Comparison of ENCODE assay signal across 18 cellular contexts in genomic region chr12:57657744-57658143, GRCh38. TPM values are rescaled to one million over a fixed set of nuclear protein-coding genes. Genes with fewer than 3 reads are reported as not detected.
A peak's percentile ranks its signal among the peaks of the same experiment; 100 is the strongest.
DNase-seq lines count a peak whose midpoint lies in the region; ATAC-seq and TF ChIP-seq lines count a peak whose summit lies in the region.
"Had no signal": no experiment of that assay in that cellular context is flagged by ENCODE, and none has a peak within 500 bp of the region (broad histone marks: within the 10 kb centered on the region; RNA-seq: fewer than 3 reads in every experiment).

No MANE protein-coding gene starts in this region.

- no peak overlapping the region for H3K4me3 ChIP-seq in left ventricle myocardium inferior
- H3K4me3 ChIP-seq in breast epithelium, result no peak overlapping the region

- no peak overlapping the region for H3K27ac ChIP-seq in left ventricle myocardium inferior (replicated peaks)
- H3K27ac ChIP-seq in breast epithelium, result peak overlapping the region; percentile 29 to 74

- peaks cover 43% of the 10 kb centered on the region for H3K27me3 ChIP-seq in left ventricle myocardium inferior (ENCODE audit: low read depth)
- no peaks in the 10 kb centered on the region for H3K27me3 ChIP-seq in breast epithelium

- no peaks in the 10 kb centered on the region for H3K9me3 ChIP-seq in left ventricle myocardium inferior (replicated peaks)
- no peaks in the 10 kb centered on the region for H3K9me3 ChIP-seq in breast epithelium

- ATAC-seq in left cardiac atrium (peak; percentile 44 to 50), left lobe of liver (peak; percentile 89), HG02623 (IDR thresholded peaks at IDR 0.05; ENCODE audit: unreplicated experiment) (no peak)
- ATAC-seq: activated CD4-positive, CD25-positive, alpha-beta regulatory T cell treated with anti-CD3 and anti-CD28 coated beads, Interleukin-2, amount 50 U/mL, for 24 hours; PC-3; stimulated activated naive B cell treated with anti-CD40 and anti-IgM and Interleukin-4, amounts not matched to agents 10 μg/mL and 1 μg/mL and 100 μg/mL, for 72 hours had no signal

- no peak for TF ChIP-seq POLR2A in breast epithelium (IDR thresholded peaks at IDR 0.05)

- DNase-seq in left cardiac atrium (no peak), left ventricle myocardium inferior (no peak), breast epithelium (ENCODE audit: low spot score in 2 of 2) (peak in 1 of 2 donors; percentile 77), left lobe of liver (ENCODE audit: low spot score) (peak; percentile 77), T-helper 1 cell (no peak), dermis blood vessel endothelial cell (no peak), NCI-H345 (lab: John Stamatoyannopoulos, UW) (no peak)
- DNase-seq: ACHN; central memory CD4-positive, alpha-beta T cell; hippocampal formation; NCI-H1417 treated with DMSO at 0.1 percent for 48 hours; NCI-H510A treated with DMSO at 0.1 percent for 48 hours; nephron progenitor cell; PC-3; stimulated activated naive B cell treated with anti-CD40 and anti-IgM and Interleukin-4, amounts not matched to agents 10 μg/mL and 1 μg/mL and 100 μg/mL, for 72 hours; SW 1271 had no signal

- intact Hi-C loops in left cardiac atrium (cut with DNase I) (no loop called here), left ventricle myocardium inferior (cut with micrococcal nuclease) (no loop called here), breast epithelium (cut with DNase I; ENCODE audit: low total_unique reads) (no loop called here)

- H3K4me1 ChIP-seq in left ventricle myocardium inferior, result no peaks in the 10 kb centered on the region
- no peaks in the 10 kb centered on the region for H3K4me1 ChIP-seq in breast epithelium

- no peak for TF ChIP-seq CTCF in left ventricle myocardium inferior (IDR thresholded peaks at IDR 0.05; ENCODE audit: borderline replicate concordance)
- peak; percentile 22 to 33 (median 25) for TF ChIP-seq CTCF in breast epithelium (IDR thresholded peaks at IDR 0.05)

- H3K36me3 ChIP-seq in left ventricle myocardium inferior (no peaks in the 10 kb centered on the region), breast epithelium (no peaks in the 10 kb centered on the region)

RNA-seq across cellular contexts. Expression of gene B4GALNT1, which starts 24.7 kb away (rescaled TPM):
- 1 to 10 TPM; 2.4 to 3.3 TPM for total RNA-seq in left cardiac atrium
- 4.7 TPM for total RNA-seq in left ventricle myocardium inferior
- total RNA-seq in breast epithelium, result 1 to 10 TPM; 1.1 to 2.6 (median 1.2) TPM
- total RNA-seq in left lobe of liver, result 0.60 TPM
- 0.14 TPM in 1 of 2 replicates, not detected in the other for total RNA-seq in dermis blood vessel endothelial cell

RNA-seq across cellular contexts. Expression of gene OS9, which starts 36.2 kb away (rescaled TPM):
- total RNA-seq in left cardiac atrium (100 to 1,000 TPM; 160 to 163 TPM), left ventricle myocardium inferior (112 TPM), breast epithelium (100 to 1,000 TPM; 184 to 431 (median 213) TPM), left lobe of liver (230 TPM), dermis blood vessel endothelial cell (284 and 481 TPM in 2 replicates)

RNA-seq across cellular contexts. Expression of gene ARHGEF25, which starts 46.5 kb away (rescaled TPM):
- total RNA-seq in left cardiac atrium, result 10 to 100 TPM; 13.7 to 17.3 TPM
- total RNA-seq in left ventricle myocardium inferior, result 9.7 TPM
- total RNA-seq in breast epithelium, result 10 to 100 TPM in 2 of 3 donors, 1 to 10 TPM in 1; 8.3 to 28.2 (median 19.2) TPM
- total RNA-seq in left lobe of liver, result 1.5 TPM
- 0.68 and 0.74 TPM in 2 replicates for total RNA-seq in dermis blood vessel endothelial cell

RNA-seq across cellular contexts. Expression of gene DTX3, which starts 53.1 kb away (rescaled TPM):
- total RNA-seq in left cardiac atrium, result 10 to 100 TPM; 24.5 to 25.3 TPM
- total RNA-seq in left ventricle myocardium inferior, result 22.3 TPM
- 10 to 100 TPM in 2 of 3 donors, 1 to 10 TPM in 1; 3.0 to 35.1 (median 25.9) TPM for total RNA-seq in breast epithelium
- total RNA-seq in left lobe of liver, result 2.2 TPM
- total RNA-seq in dermis blood vessel endothelial cell, result 1.9 and 2.4 TPM in 2 replicates
